Comparison of ENCODE assay signal across 8 cellular contexts in genomic region chr3:111978493-111978832, GRCh38. TPM values are rescaled to one million over a fixed set of nuclear protein-coding genes. Genes with fewer than 3 reads are reported as not detected.
DNase-seq lines count a peak whose midpoint lies in the region; ATAC-seq, FAIRE-seq and TF ChIP-seq lines count a peak whose summit lies in the region.

No MANE protein-coding gene starts in this region.

- peak overlapping the region; percentile 91 for H3K27ac Mint-ChIP-seq in activated CD4-positive, alpha-beta memory T cell treated with anti-CD3 and anti-CD28 coated beads for 36 hours

- H3K36me3 Mint-ChIP-seq in activated CD4-positive, alpha-beta memory T cell treated with anti-CD3 and anti-CD28 coated beads for 36 hours: peaks cover 10% of the 10 kb centered on the region

- H3K4me1 Mint-ChIP-seq in activated CD4-positive, alpha-beta memory T cell treated with anti-CD3 and anti-CD28 coated beads for 36 hours (ENCODE audit: low read depth): peaks cover 35% of the 10 kb centered on the region

- H3K4me3 Mint-ChIP-seq in activated CD4-positive, alpha-beta memory T cell treated with anti-CD3 and anti-CD28 coated beads for 36 hours: peak overlapping the region; percentile 90

- 15% methylated on average over 17 of the region's 17 CpGs for WGBS in hepatocyte (ENCODE audit: low lambda C conversion rate, missing lambda C conversion rate)
- WGBS in small intestine, 3 donors: 7 to 23% (median 15%) methylated on average over 17 of the region's 17 CpGs

- no peak for ATAC-seq in GM18861 (IDR thresholded peaks at IDR 0.05; ENCODE audit: unreplicated experiment)

- POLR2A ChIA-PET in activated CD4-positive, alpha-beta memory T cell treated with anti-CD3 and anti-CD28 coated beads for 36 hours (lab: Charles Lee): interaction anchor here (0.6 to 2.9 kb wide), 18 partner anchors 11 to 387 kb away, joined by 3 to 13 read pairs (median 4); no protein-coding TSS in a partner anchor

- H3K36me3 ChIP-seq in HAP-1 (replicated peaks): no peaks in the 10 kb centered on the region
- H3K36me3 ChIP-seq in hepatocyte (replicated peaks; ENCODE audit: insufficient read depth, low read depth): no peaks in the 10 kb centered on the region
- no peaks in the 10 kb centered on the region for H3K36me3 ChIP-seq in small intestine (ENCODE audit: control insufficient read depth in 2 of 2, insufficient read depth in 2 of 2, low read length in 2 of 2)

- H3K4me3 ChIP-seq in HAP-1: peak overlapping the region; percentile 61
- H3K4me3 ChIP-seq in hepatocyte: peak overlapping the region; percentile 8
- H3K4me3 ChIP-seq in small intestine (ENCODE audit: low read depth in 1 of 2, low read length in 2 of 2): peak overlapping the region in 1 of 2 donors; percentile 81

- in situ Hi-C loops in HAP-1 (cut with MboI; ENCODE audit: low sequenced_read_pairs): no loop called here

- peak overlapping the region; percentile 9 for H3K27ac ChIP-seq in hepatocyte
- H3K27ac ChIP-seq in small intestine (ENCODE audit: low read depth in 1 of 2, low read length in 1 of 2): peak overlapping the region; percentile 76 to 98

- intact Hi-C loops in activated CD4-positive, alpha-beta memory T cell treated with anti-CD3 and anti-CD28 coated beads for 36 hours (cut with micrococcal nuclease): loop anchor here (1.0 to 10.0 kb wide), 4 partner anchors 24 to 904 kb away; partner anchors contain the start of gene NECTIN3

- H3K4me1 ChIP-seq in HAP-1: 0 out of 2 replicates have a peak, but pooled peaks cover 2% of the 10 kb centered on the region
- H3K4me1 ChIP-seq in hepatocyte (ENCODE audit: insufficient read depth): no peaks in the 10 kb centered on the region
- H3K4me1 ChIP-seq in small intestine (ENCODE audit: control insufficient read depth in 2 of 2, insufficient read depth in 1 of 2, low read depth in 1 of 2, low read length in 1 of 2): peaks cover 6 to 8% of the 10 kb centered on the region in 2 donors

- no peaks in the 10 kb centered on the region for H3K9me3 Mint-ChIP-seq in activated CD4-positive, alpha-beta memory T cell treated with anti-CD3 and anti-CD28 coated beads for 36 hours

- H3K27me3 Mint-ChIP-seq in activated CD4-positive, alpha-beta memory T cell treated with anti-CD3 and anti-CD28 coated beads for 36 hours: no peaks in the 10 kb centered on the region

- H3K9me3 ChIP-seq in HAP-1 (no peaks in the 10 kb centered on the region), hepatocyte (ENCODE audit: low read depth) (no peaks in the 10 kb centered on the region), small intestine (ENCODE audit: control insufficient read depth, low read depth) (no peaks in the 10 kb centered on the region)

- no peak for DNase-seq in HAP-1 (ENCODE audit: low spot score in 2 of 2)
- no peak for DNase-seq in activated CD4-positive, alpha-beta memory T cell treated with anti-CD3 and anti-CD28 coated beads for 36 hours
- no peak for DNase-seq in hepatocyte (ENCODE audit: low spot score)
- DNase-seq in small intestine: no peak
- no peak for DNase-seq in NCI-H2081 (lab: John Stamatoyannopoulos, UW)
- no peak for DNase-seq in effector CD4-positive, alpha-beta T cell
- no peak for DNase-seq in SHP77 treated with DMSO at 0.1 percent for 48 hours (lab: John Stamatoyannopoulos, UW)

- peak overlapping the region; percentile 86 for H3K4me2 ChIP-seq in hepatocyte

- CTCF ChIA-PET in activated CD4-positive, alpha-beta memory T cell treated with anti-CD3 and anti-CD28 coated beads for 36 hours (lab: Charles Lee): interaction anchor here (0.6 to 4.9 kb wide), 16 partner anchors 11 to 398 kb away, joined by 3 to 55 read pairs (median 4); partner anchors contain the start of gene PHLDB2

- no peaks in the 10 kb centered on the region for H4K20me1 ChIP-seq in hepatocyte (ENCODE audit: insufficient read depth, poor library complexity, severe bottlenecking)

- peaks cover 41% of the 10 kb centered on the region for H3K79me2 ChIP-seq in hepatocyte

- H3K9me2 ChIP-seq in hepatocyte (replicated peaks; ENCODE audit: insufficient read depth): no peaks in the 10 kb centered on the region

- no peak for TF ChIP-seq CTCF in hepatocyte (IDR thresholded peaks at IDR 0.05; ENCODE audit: poor library complexity)

- H2AFZ ChIP-seq in hepatocyte: peak overlapping the region; percentile 60

- H3K27me3 ChIP-seq in HAP-1 (ENCODE audit: low read depth) (peaks cover 5% of the 10 kb centered on the region; the same call in 1 of the 2 replicates), hepatocyte (no peaks in the 10 kb centered on the region), small intestine (ENCODE audit: control insufficient read depth in 2 of 2, insufficient read depth in 2 of 2, low read length in 2 of 2) (no peaks in the 10 kb centered on the region)

- FAIRE-seq in small intestine (lab: Jason Lieb, UNC): no peak

RNA-seq across cellular contexts. Expression of gene ABHD10, which starts 0.4 kb away (rescaled TPM):
- 10 to 100 TPM; 79.8 to 84.2 TPM for total RNA-seq in activated CD4-positive, alpha-beta memory T cell treated with anti-CD3 and anti-CD28 coated beads for 36 hours
- total RNA-seq in hepatocyte: 34.2 and 36.2 TPM in 2 replicates
- polyA plus RNA-seq in hepatocyte: 18.0 and 25.6 TPM in 2 replicates
- polyA plus RNA-seq in small intestine: 10 to 100 TPM in 2 of 3 donors, 1 to 10 TPM in 1; 10.0 to 19.6 (median 11.0) TPM

RNA-seq across cellular contexts. Expression of gene TAGLN3, which starts 20.3 kb away (rescaled TPM):
- total RNA-seq in activated CD4-positive, alpha-beta memory T cell treated with anti-CD3 and anti-CD28 coated beads for 36 hours: under 1 TPM; 0.78 to 0.85 TPM
- 1.9 and 2.1 TPM in 2 replicates for total RNA-seq in hepatocyte
- polyA plus RNA-seq in hepatocyte (0.51 and 1.9 TPM in 2 replicates), small intestine (1 to 10 TPM in 1 of 3 donors, not detected in 2; 2.7 TPM)

RNA-seq across cellular contexts. Expression of gene TMPRSS7, which starts 56.1 kb away (rescaled TPM):
- not detected for total RNA-seq in activated CD4-positive, alpha-beta memory T cell treated with anti-CD3 and anti-CD28 coated beads for 36 hours
- 0.24 TPM in 1 of 2 replicates, not detected in the other for total RNA-seq in hepatocyte
- polyA plus RNA-seq in hepatocyte: 0.06 TPM in 1 of 2 replicates, not detected in the other
- polyA plus RNA-seq in small intestine: under 1 TPM in 2 of 3 donors, not detected in 1; 0.22 to 0.81 TPM
